24 cellular contexts compared by ENCODE assay signal in genomic region chr13:51465124-51465523, GRCh38.
"Had no signal": no experiment of that assay in that cellular context is flagged by ENCODE, and none has a peak within 500 bp of the region (broad histone marks: within the 10 kb centered on the region; RNA-seq: fewer than 3 reads in every experiment).

No MANE protein-coding gene starts in this region.

- H2AFZ ChIP-seq: hepatocyte had no signal

- DNase-seq: dermis blood vessel endothelial cell; dorsolateral prefrontal cortex; effector CD4-positive, alpha-beta T cell; effector memory CD4-positive, alpha-beta T cell; erythroblast; esophagus squamous epithelium; foreskin fibroblast; foreskin melanocyte; heart left ventricle; hypothalamus; left cardiac atrium; left ventricle myocardium inferior; lower lobe of right lung; mesenchymal stem cell; mucosa of descending colon; naive B cell had no signal

- H3K79me2 ChIP-seq: hepatocyte had no signal

- ATAC-seq: esophagus mucosa, gastroesophageal sphincter, heart left ventricle, left cardiac atrium, left lobe of liver, lower lobe of right lung, mucosa of descending colon had no signal

- H3K36me3 ChIP-seq: esophagus squamous epithelium, gastroesophageal sphincter, heart left ventricle, left ventricle myocardium inferior, lower lobe of right lung had no signal

- H3K9me3 ChIP-seq: esophagus squamous epithelium, gastroesophageal sphincter, heart left ventricle, left ventricle myocardium inferior, lower lobe of right lung, mucosa of descending colon had no signal

- H3K4me2 ChIP-seq: hepatocyte had no signal

- H3K27me3 ChIP-seq: dorsolateral prefrontal cortex, gastroesophageal sphincter, heart left ventricle, hepatocyte had no signal

- FAIRE-seq: islet of Langerhans, keratinocyte had no signal

- H3K4me3 ChIP-seq: coronary artery, dorsolateral prefrontal cortex, esophagus squamous epithelium, gastroesophageal sphincter, heart left ventricle, hepatocyte, left ventricle myocardium inferior, lower lobe of right lung, mucosa of descending colon had no signal

- H3K4me1 ChIP-seq: esophagus squamous epithelium, gastroesophageal sphincter, heart left ventricle, left ventricle myocardium inferior, lower lobe of right lung had no signal

- H3K27ac ChIP-seq: coronary artery, dorsolateral prefrontal cortex, epithelial cell of prostate, esophagus squamous epithelium, gastroesophageal sphincter, heart left ventricle, hepatocyte, left ventricle myocardium inferior, lower lobe of right lung had no signal
